ENCODE assay signal across 8 cellular contexts in genomic region chr17:41777579-41778188, GRCh38. TPM values are rescaled to one million over a fixed set of nuclear protein-coding genes. Genes with fewer than 3 reads are reported as not detected.
DNase-seq lines count a peak whose midpoint lies in the region; ATAC-seq and TF ChIP-seq lines count a peak whose summit lies in the region.

No MANE protein-coding gene starts in this region.

- H3K27ac ChIP-seq in endodermal cell (ENCODE audit: low read depth, low read length) = peak overlapping the region; percentile 52

- no peaks in the 10 kb centered on the region for H3K9me3 ChIP-seq in endodermal cell (ENCODE audit: control insufficient read depth, low read length)

- peak overlapping the region; percentile 58 for H3K27ac Mint-ChIP-seq in endodermal cell

- H3K9me3 Mint-ChIP-seq in endodermal cell = no peaks in the 10 kb centered on the region

- ATAC-seq in HG03521 (IDR thresholded peaks at IDR 0.05; ENCODE audit: unreplicated experiment) (no peak), HG02973 (IDR thresholded peaks at IDR 0.05; ENCODE audit: unreplicated experiment) (no peak)

- DNase-seq in DMS79 (lab: John Stamatoyannopoulos, UW) (peak; percentile 73), NCI-H524 treated with DMSO at 0.1 percent for 48 hours (lab: John Stamatoyannopoulos, UW) (peak; percentile 37), endodermal cell (no peak), midbrain (lab: John Stamatoyannopoulos, UW) (peak; percentile 52), SIG-M5 treated with dmso at 0.1 percent for 504 hours (lab: John Stamatoyannopoulos, UW; ENCODE audit: unreplicated experiment) (no peak), D341Med (ENCODE audit: low spot score) (no peak)

- no peaks in the 10 kb centered on the region for H3K27me3 Mint-ChIP-seq in endodermal cell (ENCODE audit: insufficient read depth)

- H3K36me3 ChIP-seq in endodermal cell (ENCODE audit: control insufficient read depth, insufficient read depth, low read length) = peaks cover 47% of the 10 kb centered on the region

- H3K4me3 Mint-ChIP-seq in endodermal cell = no peak overlapping the region

- peaks cover 34% of the 10 kb centered on the region for H3K4me1 Mint-ChIP-seq in endodermal cell

- peaks cover 11% of the 10 kb centered on the region for H3K4me1 ChIP-seq in endodermal cell (ENCODE audit: control insufficient read depth, insufficient read depth, low read length)

- peaks cover 45% of the 10 kb centered on the region for H3K36me3 Mint-ChIP-seq in endodermal cell (ENCODE audit: low read depth)

- 77 to 79% methylated on average over 5 to 12 of the region's 12 CpGs for WGBS in endodermal cell (ENCODE audit: insufficient coverage in 1 of 2, insufficient read length in 1 of 2), 2 experiments

- H3K27me3 ChIP-seq in endodermal cell (ENCODE audit: control insufficient read depth, insufficient read depth, low read length, poor library complexity, severe bottlenecking) = no peaks in the 10 kb centered on the region

- H3K9ac ChIP-seq in endodermal cell (ENCODE audit: extremely low read depth, low read length, poor library complexity, severe bottlenecking) = no peak overlapping the region

- H3K4me3 ChIP-seq in endodermal cell (ENCODE audit: low read length) = no peak overlapping the region

- TF ChIP-seq CTCF in endodermal cell (conservative IDR thresholded peaks at IDR 0.05) = no peak

RNA-seq across cellular contexts. Expression of gene JUP, which starts 8.8 kb away (rescaled TPM):
- 100 to 1,000 TPM; 112 to 167 TPM for total RNA-seq in endodermal cell
- 71.5 TPM for polyA plus RNA-seq in endodermal cell (2013, experiment 1 of 2)
- polyA plus RNA-seq in endodermal cell (2013, experiment 2 of 2) = 69.3 TPM

RNA-seq across cellular contexts. Expression of gene P3H4, which starts 34.1 kb away (rescaled TPM):
- total RNA-seq in endodermal cell = 10 to 100 TPM; 23.9 to 40.6 TPM
- polyA plus RNA-seq in endodermal cell (2013, experiment 1 of 2) = 32.2 TPM
- 34.7 TPM for polyA plus RNA-seq in endodermal cell (2013, experiment 2 of 2)

RNA-seq across cellular contexts. Expression of gene FKBP10, which starts 35.1 kb away (rescaled TPM):
- 100 to 1,000 TPM; 179 to 291 TPM for total RNA-seq in endodermal cell
- 230 TPM for polyA plus RNA-seq in endodermal cell (2013, experiment 1 of 2)
- 211 TPM for polyA plus RNA-seq in endodermal cell (2013, experiment 2 of 2)

RNA-seq across cellular contexts. Expression of gene HAP1, which starts 43.2 kb away (rescaled TPM):
- 1 to 10 TPM; 1.7 TPM for total RNA-seq in endodermal cell
- polyA plus RNA-seq in endodermal cell (2013, experiment 1 of 2) = 0.82 TPM
- polyA plus RNA-seq in endodermal cell (2013, experiment 2 of 2) = 0.66 TPM

RNA-seq across cellular contexts. Expression of gene NT5C3B, which starts 58.3 kb away (rescaled TPM):
- total RNA-seq in endodermal cell = 10 to 100 TPM; 65.2 to 79.5 TPM
- 77.9 TPM for polyA plus RNA-seq in endodermal cell (2013, experiment 1 of 2)
- 72.6 TPM for polyA plus RNA-seq in endodermal cell (2013, experiment 2 of 2)

Comparison
In these comparisons a context has a peak if more than half of its experiments do, and no peak if none do; other contexts are left out.
1. DNase-seq: peak in DMS79 (single experiment), NCI-H524 treated with DMSO at 0.1 percent for 48 hours (single experiment) and midbrain (single experiment); none in endodermal cell (single experiment), SIG-M5 treated with dmso at 0.1 percent for 504 hours (single experiment) and D341Med (single experiment).